Comparison of ENCODE assay signal across 27 cellular contexts in the genomic region with DNA sequence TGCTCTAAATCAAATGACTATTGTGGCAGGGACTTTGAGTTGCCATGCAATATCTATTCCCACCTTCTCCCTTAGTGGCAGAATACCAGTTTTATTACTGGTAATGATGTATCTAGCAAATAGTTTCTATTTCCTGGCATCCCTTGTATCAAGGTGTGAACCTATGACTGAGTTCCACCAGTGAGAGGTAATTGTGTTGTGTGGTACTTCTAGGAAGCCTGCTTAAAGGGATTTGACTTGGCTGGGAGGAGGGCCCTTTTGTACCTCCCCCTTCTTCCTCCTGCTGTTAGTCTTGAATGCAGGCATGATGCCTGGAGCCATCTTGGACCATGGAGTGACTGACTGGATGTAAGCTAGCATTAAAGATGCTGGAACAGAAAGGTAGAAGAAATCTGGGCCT.
A peak's percentile ranks its signal among the peaks of the same experiment; 100 is the strongest.
DNase-seq lines count a peak whose midpoint lies in the region; ATAC-seq, FAIRE-seq and TF ChIP-seq lines count a peak whose summit lies in the region.
"Had no signal": no experiment of that assay in that cellular context is flagged by ENCODE, and none has a peak within 500 bp of the region (broad histone marks: within the 10 kb centered on the region; RNA-seq: fewer than 3 reads in every experiment).

No MANE protein-coding gene starts in this region.

- no peak overlapping the region for H3K4me3 Mint-ChIP-seq in activated naive CD8-positive, alpha-beta T cell treated with anti-CD3 and anti-CD28 coated beads, Interleukin-2, amount 10 ng/mL, durations not matched to agents 7 days and 5 days
- H3K4me3 Mint-ChIP-seq in activated naive CD8-positive, alpha-beta T cell treated with anti-CD3 and anti-CD28 coated beads for 36 hours = no peak overlapping the region
- H3K4me3 Mint-ChIP-seq in astrocyte (ENCODE audit: unreplicated experiment) = no peak overlapping the region
- H3K4me3 Mint-ChIP-seq in stimulated activated effector memory CD8-positive, alpha-beta T cell treated with anti-CD3 and anti-CD28 coated beads, Interleukin-12 subunit alpha, Interleukin-12 subunit beta, amount 100 ng/mL, for 72 hours = no peak overlapping the region
- H3K4me3 Mint-ChIP-seq: CD4-positive, alpha-beta memory T cell had no signal

- POLR2A ChIA-PET in activated naive CD8-positive, alpha-beta T cell treated with anti-CD3 and anti-CD28 coated beads, Interleukin-2, amount 10 ng/mL, durations not matched to agents 7 days and 5 days (lab: Charles Lee) = no interaction called here
- POLR2A ChIA-PET in HCT116 (lab: Charles Lee) = no interaction called here

- H3K9me2 ChIP-seq in HCT116 (ENCODE audit: insufficient read depth) (no peaks in the 10 kb centered on the region), hepatocyte (replicated peaks; ENCODE audit: insufficient read depth) (no peaks in the 10 kb centered on the region)

- FAIRE-seq in astrocyte (lab: Jason Lieb, UNC) = peak; percentile 37
- FAIRE-seq: G401.6, GM12878 had no signal

- H3K9ac ChIP-seq in HCT116 (ENCODE audit: low read length) = no peak overlapping the region
- H3K9ac ChIP-seq in astrocyte (ENCODE audit: low read length) = no peak overlapping the region
- H3K9ac ChIP-seq: KMS-11 had no signal

- TF ChIP-seq RAD21 in HCT116 (IDR thresholded peaks at IDR 0.05; ENCODE audit: low read depth) = no peak

- no peaks in the 10 kb centered on the region for H3K36me3 Mint-ChIP-seq in activated naive CD8-positive, alpha-beta T cell treated with anti-CD3 and anti-CD28 coated beads, Interleukin-2, amount 10 ng/mL, durations not matched to agents 7 days and 5 days
- H3K36me3 Mint-ChIP-seq in activated naive CD8-positive, alpha-beta T cell treated with anti-CD3 and anti-CD28 coated beads for 36 hours = no peaks in the 10 kb centered on the region
- H3K36me3 Mint-ChIP-seq in astrocyte (ENCODE audit: low read depth, unreplicated experiment) = no peaks in the 10 kb centered on the region
- no peaks in the 10 kb centered on the region for H3K36me3 Mint-ChIP-seq in stimulated activated effector memory CD8-positive, alpha-beta T cell treated with anti-CD3 and anti-CD28 coated beads, Interleukin-12 subunit alpha, Interleukin-12 subunit beta, amount 100 ng/mL, for 72 hours
- H3K36me3 Mint-ChIP-seq: CD4-positive, alpha-beta memory T cell had no signal

- H3K79me2 ChIP-seq in HCT116 (ENCODE audit: insufficient read depth, low read length) (no peaks in the 10 kb centered on the region), astrocyte (ENCODE audit: insufficient read depth, low read length) (peaks cover 12% of the 10 kb centered on the region), hepatocyte (no peaks in the 10 kb centered on the region)

- RAD21 ChIA-PET in HCT116 (lab: Charles Lee; ENCODE audit: low non-redundant PET in 1 of 2, low total read pairs in 2 of 2, uncharacterized antibody in 2 of 2, unreplicated experiment in 2 of 2) = no interaction called here

- no peak for DNase-seq in activated naive CD8-positive, alpha-beta T cell treated with anti-CD3 and anti-CD28 coated beads, Interleukin-2, amount 10 ng/mL, durations not matched to agents 7 days and 5 days
- no peak for DNase-seq in activated naive CD8-positive, alpha-beta T cell treated with anti-CD3 and anti-CD28 coated beads for 36 hours
- no peak for DNase-seq in HCT116 (ENCODE audit: low read depth, low spot score)
- peak; percentile 24 for DNase-seq in astrocyte (ENCODE audit: low read depth)
- no peak for DNase-seq in stimulated activated effector memory CD8-positive, alpha-beta T cell treated with anti-CD3 and anti-CD28 coated beads, Interleukin-12 subunit alpha, Interleukin-12 subunit beta, amount 100 ng/mL, for 72 hours (ENCODE audit: low spot score in 2 of 2)
- no peak for DNase-seq in substantia nigra (lab: John Stamatoyannopoulos, UW)
- DNase-seq in hepatocyte (ENCODE audit: low spot score) = no peak
- DNase-seq: C1 segment of cervical spinal cord; Caco-2; CD4-positive, alpha-beta memory T cell; GOT3; IMR-90; MV-4-11; NCI-H1105 treated with DMSO at 0.1 percent for 48 hours; NCI-H146; NCI-H1930; NCI-H2107; NCI-H446; NCI-H524 treated with DMSO at 0.1 percent for 48 hours; NCI-H82; PC-9 had no signal

- peaks cover 2% of the 10 kb centered on the region for H3K27me3 Mint-ChIP-seq in activated naive CD8-positive, alpha-beta T cell treated with anti-CD3 and anti-CD28 coated beads, Interleukin-2, amount 10 ng/mL, durations not matched to agents 7 days and 5 days
- peaks cover 8% of the 10 kb centered on the region for H3K27me3 Mint-ChIP-seq in activated naive CD8-positive, alpha-beta T cell treated with anti-CD3 and anti-CD28 coated beads for 36 hours
- H3K27me3 Mint-ChIP-seq in astrocyte (ENCODE audit: low read depth, unreplicated experiment) = no peaks in the 10 kb centered on the region

- no peak overlapping the region for H3K27ac Mint-ChIP-seq in activated naive CD8-positive, alpha-beta T cell treated with anti-CD3 and anti-CD28 coated beads, Interleukin-2, amount 10 ng/mL, durations not matched to agents 7 days and 5 days
- H3K27ac Mint-ChIP-seq in activated naive CD8-positive, alpha-beta T cell treated with anti-CD3 and anti-CD28 coated beads for 36 hours = no peak overlapping the region
- H3K27ac Mint-ChIP-seq in astrocyte (ENCODE audit: unreplicated experiment) = no peak overlapping the region
- no peak overlapping the region for H3K27ac Mint-ChIP-seq in stimulated activated effector memory CD8-positive, alpha-beta T cell treated with anti-CD3 and anti-CD28 coated beads, Interleukin-12 subunit alpha, Interleukin-12 subunit beta, amount 100 ng/mL, for 72 hours
- H3K27ac Mint-ChIP-seq: CD4-positive, alpha-beta memory T cell had no signal

- H3K4me1 ChIP-seq in HCT116 (ENCODE audit: control insufficient read depth in 1 of 2, insufficient read depth in 2 of 2, low read length in 2 of 2) (peaks cover 8% of the 10 kb centered on the region in 2 experiments; a peak in 3 of 4 replicates), astrocyte (ENCODE audit: insufficient read depth, low read length) (no peaks in the 10 kb centered on the region), hepatocyte (ENCODE audit: insufficient read depth) (no peaks in the 10 kb centered on the region)
- H3K4me1 ChIP-seq: Caco-2, HAP-1, SJCRH30 had no signal

- no peaks in the 10 kb centered on the region for H3K27me3 ChIP-seq in HCT116 (ENCODE audit: insufficient read depth, low read length)
- H3K27me3 ChIP-seq in astrocyte (ENCODE audit: insufficient read depth, low read length) = no peaks in the 10 kb centered on the region
- no peaks in the 10 kb centered on the region for H3K27me3 ChIP-seq in hepatocyte
- H3K27me3 ChIP-seq: SJCRH30 had no signal

- BruUV-seq in HCT116 (replicated peaks; lab: Mats Ljungman, UMichigan) = no TSS peak

- H4K20me1 ChIP-seq in HCT116 (ENCODE audit: insufficient read depth) (no peaks in the 10 kb centered on the region), astrocyte (ENCODE audit: insufficient read depth, low read length) (no peaks in the 10 kb centered on the region), hepatocyte (ENCODE audit: insufficient read depth, poor library complexity, severe bottlenecking) (no peaks in the 10 kb centered on the region)

- no peaks in the 10 kb centered on the region for H3K9me3 Mint-ChIP-seq in activated naive CD8-positive, alpha-beta T cell treated with anti-CD3 and anti-CD28 coated beads, Interleukin-2, amount 10 ng/mL, durations not matched to agents 7 days and 5 days
- no peaks in the 10 kb centered on the region for H3K9me3 Mint-ChIP-seq in activated naive CD8-positive, alpha-beta T cell treated with anti-CD3 and anti-CD28 coated beads for 36 hours
- H3K9me3 Mint-ChIP-seq in astrocyte (ENCODE audit: unreplicated experiment) = no peaks in the 10 kb centered on the region
- no peaks in the 10 kb centered on the region for H3K9me3 Mint-ChIP-seq in stimulated activated effector memory CD8-positive, alpha-beta T cell treated with anti-CD3 and anti-CD28 coated beads, Interleukin-12 subunit alpha, Interleukin-12 subunit beta, amount 100 ng/mL, for 72 hours
- H3K9me3 Mint-ChIP-seq: CD4-positive, alpha-beta memory T cell had no signal

- TF ChIP-seq CTCF in HCT116 (IDR thresholded peaks at IDR 0.05 in 2 of 3, conservative IDR thresholded peaks at IDR 0.05 in 1 of 3; ENCODE audit: borderline replicate concordance in 1 of 3, insufficient read depth in 1 of 3, low read depth in 2 of 3, low read length in 2 of 3) (no peak), astrocyte (IDR thresholded peaks at IDR 0.05; ENCODE audit: insufficient read depth, low read depth, low read length) (no peak), hepatocyte (IDR thresholded peaks at IDR 0.05; ENCODE audit: poor library complexity) (no peak)

- CTCF ChIA-PET in HCT116 (lab: Charles Lee) = no interaction called here

- H3K36me3 ChIP-seq in HCT116 (ENCODE audit: control insufficient read depth in 1 of 2, insufficient read depth in 2 of 2, low read length in 2 of 2) = no peaks in the 10 kb centered on the region
- no peaks in the 10 kb centered on the region for H3K36me3 ChIP-seq in astrocyte (ENCODE audit: insufficient read depth, low read length)
- H3K36me3 ChIP-seq in hepatocyte (replicated peaks; ENCODE audit: insufficient read depth, low read depth) = no peaks in the 10 kb centered on the region
- H3K36me3 ChIP-seq: HAP-1, SJCRH30 had no signal

- no peak for TF ChIP-seq POLR2A in HCT116 (IDR thresholded peaks at IDR 0.05; ENCODE audit: borderline replicate concordance, extremely low read depth, insufficient read depth, insufficient read length)

- no peak overlapping the region for H3K4me2 ChIP-seq in HCT116 (ENCODE audit: low read length)
- peak overlapping the region; percentile 15 for H3K4me2 ChIP-seq in astrocyte (ENCODE audit: low read length)
- no peak overlapping the region for H3K4me2 ChIP-seq in hepatocyte
- H3K4me2 ChIP-seq: KMS-11, PC-9 had no signal

- peak; percentile 54 for ATAC-seq in activated naive CD8-positive, alpha-beta T cell treated with anti-CD3 and anti-CD28 coated beads, Interleukin-2, amount 10 ng/mL, durations not matched to agents 7 days and 5 days (ENCODE audit: low read depth)
- ATAC-seq in HCT116 = peak; percentile 49
- ATAC-seq in stimulated activated effector memory CD8-positive, alpha-beta T cell treated with anti-CD3 and anti-CD28 coated beads, Interleukin-12 subunit alpha, Interleukin-12 subunit beta, amount 100 ng/mL, for 72 hours = peak; percentile 43
- ATAC-seq: GM12878, Right ventricle myocardium inferior had no signal

- H3K4me3 ChIP-seq in HCT116 (replicated peaks in 1 of 2; ENCODE audit: low read depth in 1 of 2, low read length in 2 of 2) = no peak overlapping the region
- no peak overlapping the region for H3K4me3 ChIP-seq in astrocyte (ENCODE audit: insufficient read depth, low read depth, low read length)
- no peak overlapping the region for H3K4me3 ChIP-seq in hepatocyte
- H3K4me3 ChIP-seq: GM12878, HAP-1, PC-9, SJCRH30 had no signal

- H3K4me1 Mint-ChIP-seq in activated naive CD8-positive, alpha-beta T cell treated with anti-CD3 and anti-CD28 coated beads, Interleukin-2, amount 10 ng/mL, durations not matched to agents 7 days and 5 days = peaks cover 7% of the 10 kb centered on the region
- no peaks in the 10 kb centered on the region for H3K4me1 Mint-ChIP-seq in activated naive CD8-positive, alpha-beta T cell treated with anti-CD3 and anti-CD28 coated beads for 36 hours
- peaks cover 5% of the 10 kb centered on the region for H3K4me1 Mint-ChIP-seq in astrocyte (ENCODE audit: low read depth, unreplicated experiment)
- H3K4me1 Mint-ChIP-seq in stimulated activated effector memory CD8-positive, alpha-beta T cell treated with anti-CD3 and anti-CD28 coated beads, Interleukin-12 subunit alpha, Interleukin-12 subunit beta, amount 100 ng/mL, for 72 hours = no peaks in the 10 kb centered on the region

- H3K27ac ChIP-seq in HCT116 (ENCODE audit: low read depth, low read length) (no peak overlapping the region), astrocyte (ENCODE audit: low read depth, low read length) (no peak overlapping the region), substantia nigra (ENCODE audit: low read depth, low read length, poor library complexity, severe bottlenecking) (no peak overlapping the region), hepatocyte (no peak overlapping the region)
- H3K27ac ChIP-seq: KMS-11, PC-9, SJCRH30 had no signal

- H2AFZ ChIP-seq in HCT116 (ENCODE audit: low read depth, low read length, poor library complexity, severe bottlenecking) (no peak overlapping the region), astrocyte (ENCODE audit: low read depth, low read length) (no peak overlapping the region), hepatocyte (no peak overlapping the region)
- H2AFZ ChIP-seq: PC-9 had no signal

- intact Hi-C loops in HCT116 (cut with micrococcal nuclease) = no loop called here

- no peaks in the 10 kb centered on the region for H3K9me3 ChIP-seq in HCT116 (ENCODE audit: control insufficient read depth in 1 of 2, insufficient read depth in 1 of 2, low read depth in 1 of 2, low read length in 2 of 2)
- no peaks in the 10 kb centered on the region for H3K9me3 ChIP-seq in astrocyte (ENCODE audit: insufficient read depth, low read depth, low read length)
- no peaks in the 10 kb centered on the region for H3K9me3 ChIP-seq in hepatocyte (ENCODE audit: low read depth)
- H3K9me3 ChIP-seq: Caco-2, HAP-1, SJCRH30 had no signal
